In genomic region chr20:63864545-63864977, GRCh38 we compare ENCODE assay signal across 8 cellular contexts. TPM values are rescaled to one million over a fixed set of nuclear protein-coding genes. Genes with fewer than 3 reads are reported as not detected.
A peak's percentile ranks its signal among the peaks of the same experiment; 100 is the strongest.
DNase-seq lines count a peak whose midpoint lies in the region; ATAC-seq, FAIRE-seq and TF ChIP-seq lines count a peak whose summit lies in the region.

No MANE protein-coding gene starts in this region.

- no peaks in the 10 kb centered on the region for H3F3A ChIP-seq in Loucy (ENCODE audit: low read depth)

- WGBS in ectodermal cell, 2 experiments, result 1 to 2% methylated on average over 24 to 25 of the region's 25 CpGs

- H3K4me3 Mint-ChIP-seq in CD4-positive, alpha-beta T cell, result peak overlapping the region; percentile 97

- intact Hi-C loops in CD4-positive, alpha-beta T cell (cut with DNase I, micrococcal nuclease), result loop anchor here (1.0 to 10.0 kb wide), 10 partner anchors 30 to 326 kb away; partner anchors contain the start of genes ARFRP1 (in 2 of the 2), RTEL1 (in 2 of the 2), DNAJC5 (in 1 of the 2) and STMN3 (in 1 of the 2)
- intact Hi-C loops in sciatic nerve (cut with DNase I), result loop anchor here (10.0 kb wide), 1 partner anchor 330 kb away; the partner anchor contains the start of gene PTK6

- FAIRE-seq in D721Med (lab: Jason Lieb, UNC), result no peak

- H3K4me2 ChIP-seq in Loucy (ENCODE audit: low read depth, low read length, poor library complexity, severe bottlenecking), result peak overlapping the region; percentile 95

- ATAC-seq in CD4-positive, alpha-beta T cell (ENCODE audit: poor library complexity), result peak; percentile 4
- no peak for ATAC-seq in sciatic nerve

- CTCF ChIA-PET in CD4-positive, alpha-beta T cell (lab: Charles Lee), result interaction anchor here (0.7 to 3.5 kb wide), 13 partner anchors 30 to 327 kb away, joined by 3 to 16 read pairs (median 4); partner anchors contain the start of genes ARFRP1, LIME1, PRPF6 and RTEL1

- H3K27ac Mint-ChIP-seq in CD4-positive, alpha-beta T cell, result peak overlapping the region; percentile 85

- H3K9me3 ChIP-seq in CD4-positive, alpha-beta T cell (ENCODE audit: control insufficient read depth, low read length), result no peaks in the 10 kb centered on the region
- H3K9me3 ChIP-seq in Loucy (ENCODE audit: insufficient read depth, low read depth, low read length) (no peaks in the 10 kb centered on the region), ectodermal cell (ENCODE audit: control insufficient read depth, low read length) (no peaks in the 10 kb centered on the region), neuron (ENCODE audit: low read length) (no peaks in the 10 kb centered on the region)

- no peaks in the 10 kb centered on the region for H3K9me2 ChIP-seq in Loucy (replicated peaks; ENCODE audit: low read depth, low read length)

- H3K27me3 ChIP-seq in CD4-positive, alpha-beta T cell (ENCODE audit: control insufficient read depth, insufficient read depth, low read length), result no peaks in the 10 kb centered on the region
- no peaks in the 10 kb centered on the region for H3K27me3 ChIP-seq in Loucy (ENCODE audit: insufficient read depth, low read length, poor library complexity, severe bottlenecking)
- H3K27me3 ChIP-seq in ectodermal cell (ENCODE audit: control insufficient read depth, insufficient read depth, low read length, poor library complexity, severe bottlenecking), result no peaks in the 10 kb centered on the region
- no peaks in the 10 kb centered on the region for H3K27me3 ChIP-seq in neuron (ENCODE audit: insufficient read depth, low read length)

- peak overlapping the region; percentile 78 for H3K27ac ChIP-seq in CD4-positive, alpha-beta T cell (ENCODE audit: low read depth, low read length)
- no peak overlapping the region for H3K27ac ChIP-seq in ectodermal cell (ENCODE audit: insufficient read depth, low read depth, low read length, poor library complexity, severe bottlenecking)

- peak; percentile 48 for TF ChIP-seq CTCF in CD4-positive, alpha-beta T cell (IDR thresholded peaks at IDR 0.05)
- TF ChIP-seq CTCF in Loucy (conservative IDR thresholded peaks at IDR 0.05; ENCODE audit: low read length) (no peak), D721Med (IDR thresholded peaks at IDR 0.05; ENCODE audit: insufficient read depth, missing control alignments) (no peak)

- peaks cover 31% of the 10 kb centered on the region for H3K4me1 Mint-ChIP-seq in CD4-positive, alpha-beta T cell (ENCODE audit: low read depth)

- peaks cover 5% of the 10 kb centered on the region for H4K20me1 ChIP-seq in Loucy (ENCODE audit: insufficient read depth, low read length, poor library complexity, severe bottlenecking)

- no peak for DNase-seq in CD4-positive, alpha-beta T cell
- DNase-seq in sciatic nerve (ENCODE audit: low spot score) (no peak), NCI-H446 treated with DMSO at 0.1 percent for 48 hours (lab: John Stamatoyannopoulos, UW) (no peak), D721Med (ENCODE audit: insufficient read length, low spot score) (no peak), NCI-H226 (no peak)

- H3K4me1 ChIP-seq in Loucy (ENCODE audit: insufficient read depth, low read length, poor library complexity, severe bottlenecking), result peaks cover 24% of the 10 kb centered on the region
- peaks cover 9% of the 10 kb centered on the region for H3K4me1 ChIP-seq in ectodermal cell (ENCODE audit: control insufficient read depth, insufficient read depth, low read length)
- H3K4me1 ChIP-seq in neuron (ENCODE audit: insufficient read depth, low read length), result peaks cover 15% of the 10 kb centered on the region

- H3K79me2 ChIP-seq in Loucy (ENCODE audit: insufficient read depth, low read length), result peaks cover 63% of the 10 kb centered on the region

- peak overlapping the region; percentile 94 for H3K9ac ChIP-seq in Loucy (ENCODE audit: low read depth, low read length, poor library complexity, severe bottlenecking)

- H3K36me3 ChIP-seq in Loucy (ENCODE audit: insufficient read depth, low read length), result peaks cover 7% of the 10 kb centered on the region; the same call in 1 of the 2 replicates
- H3K36me3 ChIP-seq in ectodermal cell (ENCODE audit: control insufficient read depth, insufficient read depth, low read length), result peaks cover 8% of the 10 kb centered on the region
- peaks cover 28% of the 10 kb centered on the region for H3K36me3 ChIP-seq in neuron (ENCODE audit: insufficient read depth, low read length)

- POLR2A ChIA-PET in CD4-positive, alpha-beta T cell (lab: Charles Lee), result interaction anchor here (0.8 to 3.0 kb wide), 27 partner anchors 9 to 344 kb away, joined by 3 to 25 read pairs (median 5); partner anchors contain the start of genes ARFRP1, DNAJC5, GMEB2 and LIME1

- no peaks in the 10 kb centered on the region for H3K27me3 Mint-ChIP-seq in CD4-positive, alpha-beta T cell

- peak overlapping the region; percentile 98 for H3K4me3 ChIP-seq in Loucy (ENCODE audit: low read length, poor library complexity, severe bottlenecking)
- H3K4me3 ChIP-seq in ectodermal cell (ENCODE audit: insufficient read depth, low read depth, low read length), result peak overlapping the region; percentile 95
- peak overlapping the region; percentile 94 for H3K4me3 ChIP-seq in neuron (ENCODE audit: low read length)

- H3K36me3 Mint-ChIP-seq in CD4-positive, alpha-beta T cell (ENCODE audit: low read depth), result peaks cover 38% of the 10 kb centered on the region

- H3K9me3 Mint-ChIP-seq in CD4-positive, alpha-beta T cell, result no peaks in the 10 kb centered on the region

- peak overlapping the region; percentile 14; the same call in 1 of the 2 replicates for H2AFZ ChIP-seq in Loucy (ENCODE audit: low read length)
- no peak overlapping the region for H2AFZ ChIP-seq in neuron (ENCODE audit: low read depth, low read length)

RNA-seq across cellular contexts. Expression of gene TPD52L2, which starts 0.5 kb away (rescaled TPM):
- 10 to 100 TPM; 15.1 to 15.3 TPM for total RNA-seq in CD4-positive, alpha-beta T cell
- polyA plus RNA-seq in ectodermal cell (2013, experiment 1 of 4), result 93.8 TPM
- 99.4 TPM for polyA plus RNA-seq in ectodermal cell (2013, experiment 2 of 4)
- 73.8 TPM for polyA plus RNA-seq in ectodermal cell (2013, experiment 3 of 4)
- polyA plus RNA-seq in ectodermal cell (2013, experiment 4 of 4), result 81.0 TPM
- total RNA-seq in sciatic nerve, result 69.1 TPM

RNA-seq across cellular contexts. Expression of gene ABHD16B, which starts 3.3 kb away (rescaled TPM):
- total RNA-seq in CD4-positive, alpha-beta T cell, result not detected
- polyA plus RNA-seq in ectodermal cell (2013, experiment 1 of 4), result not detected
- polyA plus RNA-seq in ectodermal cell (2013, experiment 2 of 4), result not detected
- polyA plus RNA-seq in ectodermal cell (2013, experiment 3 of 4), result not detected
- not detected for polyA plus RNA-seq in ectodermal cell (2013, experiment 4 of 4)
- total RNA-seq in sciatic nerve, result not detected

RNA-seq across cellular contexts. Expression of gene DNAJC5, which starts 30.4 kb away (rescaled TPM):
- 10 to 100 TPM; 21.4 to 22.5 TPM for total RNA-seq in CD4-positive, alpha-beta T cell
- polyA plus RNA-seq in ectodermal cell (2013, experiment 1 of 4), result 42.4 TPM
- 49.4 TPM for polyA plus RNA-seq in ectodermal cell (2013, experiment 2 of 4)
- polyA plus RNA-seq in ectodermal cell (2013, experiment 3 of 4), result 26.4 TPM
- polyA plus RNA-seq in ectodermal cell (2013, experiment 4 of 4), result 29.6 TPM
- total RNA-seq in sciatic nerve, result 30.1 TPM

RNA-seq across cellular contexts. Expression of gene ZBTB46, which starts 33.5 kb away (rescaled TPM):
- total RNA-seq in CD4-positive, alpha-beta T cell, result under 1 TPM; 0.08 to 0.34 TPM
- 7.1 TPM for polyA plus RNA-seq in ectodermal cell (2013, experiment 1 of 4)
- 6.6 TPM for polyA plus RNA-seq in ectodermal cell (2013, experiment 2 of 4)
- polyA plus RNA-seq in ectodermal cell (2013, experiment 3 of 4), result 5.5 TPM
- polyA plus RNA-seq in ectodermal cell (2013, experiment 4 of 4), result 6.2 TPM
- 30.2 TPM for total RNA-seq in sciatic nerve
